ENCODE assay signal across 1 cellular context in the genomic region with DNA sequence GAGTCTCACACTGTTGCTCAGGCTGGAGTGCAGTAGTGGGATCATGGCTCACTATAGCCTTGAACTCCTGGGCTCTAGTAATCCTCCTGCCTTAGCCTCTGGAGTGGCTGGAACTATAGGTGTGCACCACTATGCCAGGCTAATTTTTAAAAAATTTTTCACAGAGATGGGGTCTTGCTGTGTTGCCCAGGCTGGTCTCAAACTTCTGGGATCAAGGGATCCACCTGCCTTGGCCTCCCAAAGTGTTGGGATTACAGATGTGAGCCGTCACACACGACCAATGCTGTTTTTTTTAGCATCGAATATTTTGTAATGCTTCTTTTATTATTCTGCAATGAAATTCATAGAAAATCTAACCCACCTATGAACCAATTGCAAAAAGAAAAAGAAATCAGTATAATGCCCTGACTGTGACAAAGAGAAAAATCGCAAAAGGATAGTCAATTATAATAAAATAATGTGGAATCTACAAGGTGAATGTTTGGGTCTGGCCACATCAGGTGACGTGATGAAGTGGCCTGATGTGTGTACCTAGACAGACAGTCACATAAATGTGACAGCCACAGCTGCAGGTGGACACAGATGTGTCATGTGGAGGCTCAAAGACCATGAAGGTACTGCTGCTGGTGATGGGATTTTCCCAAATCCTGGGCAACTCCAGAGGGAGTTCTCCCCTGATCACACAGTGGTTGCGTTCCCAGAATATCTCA.
TF ChIP-seq lines count a peak whose summit lies in the region.

No MANE protein-coding gene starts in this region.

TF ChIP-seq in IMR-90, 13 proteins besides CTCF, POLR2A, EP300 and RAD21 (continued from another document):
- no peak for TF ChIP-seq ELK1 (IDR thresholded peaks at IDR 0.05; ENCODE audit: borderline replicate concordance, low read depth, low read length)
- no peak for TF ChIP-seq BHLHE40 (IDR thresholded peaks at IDR 0.05; ENCODE audit: low read depth, low read length)
- TF ChIP-seq CHD1 (IDR thresholded peaks at IDR 0.05; ENCODE audit: low read depth, low read length) = no peak
- no peak for TF ChIP-seq RFX5 (IDR thresholded peaks at IDR 0.05; ENCODE audit: low read depth, low read length)
- no peak for TF ChIP-seq FOS (IDR thresholded peaks at IDR 0.05; ENCODE audit: low read depth, low read length)
- no peak for TF ChIP-seq MAZ (IDR thresholded peaks at IDR 0.05; ENCODE audit: borderline replicate concordance, low read depth, low read length)
